In the genomic region with DNA sequence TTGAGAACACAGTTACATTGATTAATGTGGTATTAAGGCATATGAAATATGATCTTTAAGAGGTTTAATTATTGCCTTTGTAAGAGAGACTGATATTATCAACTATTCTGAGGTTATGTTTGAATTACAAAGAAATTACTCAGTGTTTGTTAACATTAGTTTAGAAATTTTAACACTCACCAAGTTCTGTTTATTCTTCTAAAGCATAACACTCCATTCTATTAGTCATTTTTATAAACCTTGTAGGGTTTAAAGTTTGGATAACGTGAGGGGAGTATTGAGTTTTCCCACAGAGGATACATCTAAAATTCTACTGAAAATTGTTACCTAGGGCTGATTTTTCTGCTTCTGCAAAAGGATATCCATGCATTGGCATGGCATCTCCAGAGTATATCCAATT, we compare ENCODE assay signal across 26 cellular contexts. TPM values are rescaled to one million over a fixed set of nuclear protein-coding genes. Genes with fewer than 3 reads are reported as not detected.
"Had no signal": no experiment of that assay in that cellular context is flagged by ENCODE, and none has a peak within 500 bp of the region (broad histone marks: within the 10 kb centered on the region; RNA-seq: fewer than 3 reads in every experiment).

No MANE protein-coding gene starts in this region.

- ATAC-seq: effector memory CD8-positive, alpha-beta T cell; gastrocnemius medialis; heart right ventricle; left cardiac atrium; left lung; left ventricle myocardium superior; lower lobe of right lung; naive thymus-derived CD4-positive, alpha-beta T cell had no signal

- H3K4me1 ChIP-seq: colonic mucosa, gastrocnemius medialis, heart right ventricle, left lung, lower lobe of right lung had no signal

- H3K36me3 ChIP-seq: colonic mucosa, esophagus muscularis mucosa, gastrocnemius medialis, heart right ventricle, left lung, lower lobe of right lung had no signal

- H3K27ac Mint-ChIP-seq: dendritic cell treated with granulocyte-macrophage colony-stimulating factor and Interleukin-4, amounts not matched to agents 40 ng/mL and 50 ng/mL, for 4 days; effector memory CD8-positive, alpha-beta T cell; endodermal cell; naive thymus-derived CD4-positive, alpha-beta T cell had no signal

- FAIRE-seq: endothelial cell of umbilical vein, keratinocyte had no signal

- H3K4me3 Mint-ChIP-seq: dendritic cell treated with granulocyte-macrophage colony-stimulating factor and Interleukin-4, amounts not matched to agents 40 ng/mL and 50 ng/mL, for 4 days; effector memory CD8-positive, alpha-beta T cell; endodermal cell; naive thymus-derived CD4-positive, alpha-beta T cell had no signal

- H3K9me3 Mint-ChIP-seq: dendritic cell treated with granulocyte-macrophage colony-stimulating factor and Interleukin-4, amounts not matched to agents 40 ng/mL and 50 ng/mL, for 4 days; endodermal cell had no signal

- H3K27me3 Mint-ChIP-seq: dendritic cell treated with granulocyte-macrophage colony-stimulating factor and Interleukin-4, amounts not matched to agents 40 ng/mL and 50 ng/mL, for 4 days; effector memory CD8-positive, alpha-beta T cell; naive thymus-derived CD4-positive, alpha-beta T cell had no signal

- H3K27ac ChIP-seq: colonic mucosa, esophagus muscularis mucosa, gastrocnemius medialis, heart right ventricle, left lung, lower lobe of right lung had no signal

- H3K27me3 ChIP-seq: colonic mucosa, left lung had no signal

- H3K9me3 ChIP-seq: colonic mucosa, esophagus muscularis mucosa, gastrocnemius medialis, heart right ventricle, left lung, lower lobe of right lung had no signal

- H3K36me3 Mint-ChIP-seq: naive thymus-derived CD4-positive, alpha-beta T cell had no signal

- DNase-seq: colonic mucosa; cortex of kidney; effector CD8-positive, alpha-beta T cell; effector memory CD8-positive, alpha-beta T cell; endodermal cell; foreskin fibroblast; foreskin melanocyte; gastrocnemius medialis; glutamatergic neuron; head of caudate nucleus; heart right ventricle; hippocampal formation; left cardiac atrium; left lung; left ventricle myocardium superior; lower lobe of right lung; mesendoderm; midbrain; naive thymus-derived CD4-positive, alpha-beta T cell had no signal

- H3K4me3 ChIP-seq: colonic mucosa, esophagus muscularis mucosa, gastrocnemius medialis, heart right ventricle, left lung, lower lobe of right lung had no signal

- H3K4me1 Mint-ChIP-seq: endodermal cell; naive thymus-derived CD4-positive, alpha-beta T cell had no signal

RNA-seq across cellular contexts. Expression of a gene that starts 7.7 kb away (rescaled TPM):
- total RNA-seq: colonic mucosa; epithelial cell of proximal tubule; lower lobe of right lung; lung microvascular endothelial cell; mononuclear cell; naive thymus-derived CD4-positive, alpha-beta T cell had no signal
- polyA plus RNA-seq: naive thymus-derived CD4-positive, alpha-beta T cell had no signal
